ENCODE assay signal across 35 cellular contexts in the genomic region with DNA sequence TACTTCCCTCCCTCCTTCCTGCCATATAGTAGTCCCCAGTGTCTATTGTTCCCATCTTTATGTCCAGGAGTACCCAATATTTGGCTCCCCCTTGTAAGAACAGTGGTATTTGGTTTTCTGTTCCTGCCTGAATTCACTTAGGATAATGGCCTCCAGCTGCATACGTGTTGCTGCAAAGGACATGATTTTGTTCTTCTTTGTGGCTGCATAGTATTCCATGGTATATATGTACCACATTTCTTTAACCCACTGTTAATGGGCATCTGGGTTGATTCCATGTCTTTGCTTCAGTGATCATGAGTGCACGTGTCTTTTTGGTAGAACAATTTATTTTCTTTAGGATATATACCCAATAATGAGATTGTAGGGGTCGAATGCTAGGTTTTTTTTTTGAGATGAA.
"Had no signal": no experiment of that assay in that cellular context is flagged by ENCODE, and none has a peak within 500 bp of the region (broad histone marks: within the 10 kb centered on the region; RNA-seq: fewer than 3 reads in every experiment).

No MANE protein-coding gene starts in this region.

- H3K27ac ChIP-seq: adrenal gland, brain microvascular endothelial cell, breast epithelium, VCaP had no signal

- H3K27ac Mint-ChIP-seq: activated B cell treated with CpG ODN at 0.5 μM for 24 hours; activated CD4-positive, alpha-beta memory T cell treated with anti-CD3 and anti-CD28 coated beads for 36 hours; activated CD4-positive, alpha-beta T cell treated with anti-CD3 and anti-CD28 coated beads, Interleukin-2, amount 10 ng/mL, durations not matched to agents 24 days and 14 days; activated CD8-positive, alpha-beta T cell treated with anti-CD3 and anti-CD28 coated beads for 36 hours; activated naive CD4-positive, alpha-beta T cell treated with anti-CD3 and anti-CD28 coated beads for 36 hours; activated naive CD4-positive, alpha-beta T cell treated with anti-CD3 and anti-CD28 coated beads, Interleukin-2, amount 50 U/mL, for 72 hours; activated naive CD8-positive, alpha-beta T cell treated with anti-CD3 and anti-CD28 coated beads for 36 hours; activated T-cell treated with anti-CD3 and anti-CD28 coated beads, Interleukin-2, amount 50 U/mL, for 72 hours; activated T-helper 1 cell treated with anti-CD3 and anti-CD28 coated beads, Interleukin-12 subunit alpha, Interleukin-12 subunit beta, Interleukin-2, Interleukin-4 antibody, amounts not matched to agents 30 ng/mL and 10 ng/mL and 1 ng/mL, durations not matched to agents 14 hours and 24 hours and 36 hours; activated T-helper 17 cell treated with anti-CD3 and anti-CD28 coated beads, Interleukin-2, amount 50 U/mL, for 72 hours; T-helper 1 cell treated with Interleukin-12 subunit alpha and Interleukin-12 subunit beta and Interleukin-4 antibody, amounts not matched to agents 30 μg/mL and 1 μg/mL, for 36 hours; T-helper 2 cell treated with Interferon-gamma antibody and Interleukin-4, amounts not matched to agents 5 μg/mL and 100 μg/mL, for 36 hours had no signal

- H3K36me3 ChIP-seq: breast epithelium had no signal

- H3K36me3 Mint-ChIP-seq: activated CD4-positive, alpha-beta memory T cell treated with anti-CD3 and anti-CD28 coated beads for 36 hours; activated naive CD4-positive, alpha-beta T cell treated with anti-CD3 and anti-CD28 coated beads, Interleukin-2, amount 50 U/mL, for 72 hours had no signal

- H3K27me3 Mint-ChIP-seq: activated B cell treated with CpG ODN at 0.5 μM for 24 hours; activated CD8-positive, alpha-beta T cell treated with anti-CD3 and anti-CD28 coated beads for 36 hours had no signal

- H3K9me3 ChIP-seq: body of pancreas, breast epithelium had no signal

- H3K4me3 Mint-ChIP-seq: activated B cell treated with CpG ODN at 0.5 μM for 24 hours; activated CD4-positive, alpha-beta memory T cell treated with anti-CD3 and anti-CD28 coated beads for 36 hours; activated CD4-positive, alpha-beta T cell treated with anti-CD3 and anti-CD28 coated beads, Interleukin-2, amount 10 ng/mL, durations not matched to agents 24 days and 14 days; activated CD8-positive, alpha-beta T cell treated with anti-CD3 and anti-CD28 coated beads for 36 hours; activated naive CD4-positive, alpha-beta T cell treated with anti-CD3 and anti-CD28 coated beads for 36 hours; activated naive CD8-positive, alpha-beta T cell treated with anti-CD3 and anti-CD28 coated beads for 36 hours; activated T-cell treated with anti-CD3 and anti-CD28 coated beads, Interleukin-2, amount 50 U/mL, for 4 hours; activated T-cell treated with anti-CD3 and anti-CD28 coated beads, Interleukin-2, amount 50 U/mL, for 72 hours; activated T-helper 1 cell treated with anti-CD3 and anti-CD28 coated beads, Interleukin-12 subunit alpha, Interleukin-12 subunit beta, Interleukin-2, Interleukin-4 antibody, amounts not matched to agents 30 ng/mL and 10 ng/mL and 1 ng/mL, durations not matched to agents 14 hours and 24 hours and 36 hours; activated T-helper 17 cell treated with anti-CD3 and anti-CD28 coated beads, Interleukin-2, amount 50 U/mL, for 72 hours; T-helper 1 cell treated with Interleukin-12 subunit alpha and Interleukin-12 subunit beta and Interleukin-4 antibody, amounts not matched to agents 30 μg/mL and 1 μg/mL, for 36 hours; T-helper 2 cell treated with Interferon-gamma antibody and Interleukin-4, amounts not matched to agents 5 μg/mL and 100 μg/mL, for 36 hours had no signal

- H3K4me1 Mint-ChIP-seq: activated CD4-positive, alpha-beta T cell treated with anti-CD3 and anti-CD28 coated beads, Interleukin-2, amount 10 ng/mL, durations not matched to agents 24 days and 14 days; activated T-helper 17 cell treated with anti-CD3 and anti-CD28 coated beads, Interleukin-2, amount 50 U/mL, for 72 hours had no signal

- H3K27me3 ChIP-seq: adrenal gland, body of pancreas, brain microvascular endothelial cell, breast epithelium had no signal

- H3K9me3 Mint-ChIP-seq: activated CD4-positive, alpha-beta memory T cell treated with anti-CD3 and anti-CD28 coated beads for 36 hours; activated CD4-positive, alpha-beta T cell treated with anti-CD3 and anti-CD28 coated beads, Interleukin-2, amount 10 ng/mL, durations not matched to agents 24 days and 14 days; activated CD8-positive, alpha-beta T cell treated with anti-CD3 and anti-CD28 coated beads for 36 hours; activated naive CD4-positive, alpha-beta T cell treated with anti-CD3 and anti-CD28 coated beads for 36 hours; activated naive CD4-positive, alpha-beta T cell treated with anti-CD3 and anti-CD28 coated beads, Interleukin-2, amount 50 U/mL, for 72 hours; activated naive CD8-positive, alpha-beta T cell treated with anti-CD3 and anti-CD28 coated beads for 36 hours; activated T-cell treated with anti-CD3 and anti-CD28 coated beads, Interleukin-2, amount 50 U/mL, for 4 hours; activated T-cell treated with anti-CD3 and anti-CD28 coated beads, Interleukin-2, amount 50 U/mL, for 72 hours; activated T-helper 1 cell treated with anti-CD3 and anti-CD28 coated beads, Interleukin-12 subunit alpha, Interleukin-12 subunit beta, Interleukin-2, Interleukin-4 antibody, amounts not matched to agents 30 ng/mL and 10 ng/mL and 1 ng/mL, durations not matched to agents 14 hours and 24 hours and 36 hours; activated T-helper 17 cell treated with anti-CD3 and anti-CD28 coated beads, Interleukin-2, amount 50 U/mL, for 72 hours; T-helper 1 cell treated with Interleukin-12 subunit alpha and Interleukin-12 subunit beta and Interleukin-4 antibody, amounts not matched to agents 30 μg/mL and 1 μg/mL, for 36 hours; T-helper 2 cell treated with Interferon-gamma antibody and Interleukin-4, amounts not matched to agents 5 μg/mL and 100 μg/mL, for 36 hours had no signal

- ATAC-seq: activated CD8-positive, alpha-beta T cell treated with anti-CD3 and anti-CD28 coated beads for 36 hours; activated naive CD4-positive, alpha-beta T cell treated with anti-CD3 and anti-CD28 coated beads, Interleukin-2, amount 50 U/mL, for 72 hours; activated T-cell treated with anti-CD3 and anti-CD28 coated beads, Interleukin-2, amount 50 U/mL, for 4 hours; activated T-cell treated with anti-CD3 and anti-CD28 coated beads, Interleukin-2, amount 50 U/mL, for 72 hours; activated T-helper 17 cell treated with anti-CD3 and anti-CD28 coated beads, Interleukin-2, amount 50 U/mL, for 72 hours; body of pancreas had no signal

- DNase-seq: activated B cell treated with CpG ODN at 0.5 μM for 24 hours; activated CD4-positive, alpha-beta memory T cell treated with anti-CD3 and anti-CD28 coated beads for 36 hours; activated CD4-positive, alpha-beta T cell treated with anti-CD3 and anti-CD28 coated beads for 4 hours; activated CD4-positive, alpha-beta T cell treated with anti-CD3 and anti-CD28 coated beads, Interleukin-2, amount 10 ng/mL, durations not matched to agents 24 days and 14 days; activated CD4-positive, alpha-beta T cell treated with anti-CD3 and anti-CD28 coated beads, Interleukin-2, amount 50 U/mL, for 1 hour; activated CD4-positive, alpha-beta T cell treated with anti-CD3 and anti-CD28 coated beads, Interleukin-2, amount 50 U/mL, for 4 hours; activated CD4-positive, CD25-positive, alpha-beta regulatory T cell treated with anti-CD3 and anti-CD28 coated beads, Interleukin-2, amount 50 U/mL, for 72 hours; activated CD8-positive, alpha-beta memory T cell treated with anti-CD3 and anti-CD28 coated beads, Interleukin-2, amount 50 U/mL, for 4 hours; activated CD8-positive, alpha-beta T cell treated with anti-CD3 and anti-CD28 coated beads for 36 hours; activated effector memory CD4-positive, alpha-beta T cell treated with anti-CD3 and anti-CD28 coated beads, Interleukin-2, amount 50 U/mL, for 16 hours; activated gamma-delta T cell treated with Interleukin-2 at 50 U/mL for 16 hours; activated naive CD4-positive, alpha-beta T cell; activated naive CD4-positive, alpha-beta T cell treated with anti-CD3 and anti-CD28 coated beads for 36 hours; activated naive CD4-positive, alpha-beta T cell treated with anti-CD3 and anti-CD28 coated beads, Interleukin-2, amount 50 U/mL, for 16 hours; activated naive CD8-positive, alpha-beta T cell treated with anti-CD3 and anti-CD28 coated beads for 36 hours; activated T-cell treated with anti-CD3 and anti-CD28 coated beads for 4 hours; activated T-cell treated with anti-CD3 and anti-CD28 coated beads, Interleukin-2, amount 50 U/mL, for 1 hour; activated T-cell treated with anti-CD3 and anti-CD28 coated beads, Interleukin-2, amount 50 U/mL, for 4 hours; activated T-cell treated with anti-CD3 and anti-CD28 coated beads, Interleukin-2, amount 50 U/mL, for 72 hours; adrenal gland; amniotic stem cell; aorta; brain microvascular endothelial cell; central memory CD4-positive, alpha-beta T cell; T-helper 1 cell; T-helper 2 cell; T-helper 9 cell had no signal

- H3K4me3 ChIP-seq: adrenal gland, body of pancreas, breast epithelium had no signal
